Comparison of ENCODE assay signal across 2 cellular contexts in the genomic region with DNA sequence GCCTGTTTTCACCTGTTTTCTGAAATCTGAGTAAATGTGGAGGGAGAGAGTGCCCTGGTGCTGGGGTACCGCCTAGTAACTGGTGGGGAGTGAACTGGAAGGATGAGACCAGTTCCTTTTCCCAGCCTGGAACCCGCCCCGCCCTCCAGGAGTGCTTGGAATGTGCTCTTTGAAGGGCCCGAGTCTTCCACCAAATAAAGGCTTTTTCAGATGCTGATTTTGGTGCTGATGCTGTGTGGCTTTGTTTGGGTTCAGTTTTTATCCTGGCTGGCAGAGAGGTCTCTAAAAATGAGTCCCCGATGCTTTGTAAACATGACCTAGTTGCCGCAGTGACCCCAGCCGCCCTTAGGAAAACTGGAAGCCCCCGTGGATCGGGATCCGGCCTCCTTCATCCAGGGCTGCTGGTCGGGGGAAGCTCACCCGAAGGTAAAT.
TF ChIP-seq lines count a peak whose summit lies in the region.

No MANE protein-coding gene starts in this region.

TF ChIP-seq in SK-N-SH, 30 proteins besides CTCF, POLR2A, EP300 and RAD21:
- TF ChIP-seq TAF1 (IDR thresholded peaks at IDR 0.05; ENCODE audit: borderline replicate concordance, low read depth, low read length): no peak
- TF ChIP-seq ZBTB33 (IDR thresholded peaks at IDR 0.05; ENCODE audit: borderline replicate concordance, low read depth): no peak
- no peak for TF ChIP-seq POLR2AphosphoS5 (IDR thresholded peaks at IDR 0.05; ENCODE audit: low read depth, low read length)
- TF ChIP-seq NFIC (IDR thresholded peaks at IDR 0.05; ENCODE audit: borderline replicate concordance): no peak
- no peak for TF ChIP-seq IRF3 (IDR thresholded peaks at IDR 0.05; ENCODE audit: low read depth, low read length)
- TF ChIP-seq FOSL2 (IDR thresholded peaks at IDR 0.05; ENCODE audit: borderline replicate concordance, low read depth): no peak
- no peak for TF ChIP-seq SMC3 (IDR thresholded peaks at IDR 0.05; ENCODE audit: low read depth, low read length)
- TF ChIP-seq JUND (IDR thresholded peaks at IDR 0.05): no peak
TF ChIP-seq in SK-N-SH: peak in this region for 0.

TF ChIP-seq in SK-N-SH treated with all-trans-retinoic acid at 6 μM for 48 hours, 23 proteins besides CTCF, POLR2A, EP300 and RAD21:
- TF ChIP-seq PATZ1 (CRISPR knock-in tag; IDR thresholded peaks at IDR 0.05; ENCODE audit: borderline replicate concordance) (no peak), ESRRG (CRISPR knock-in tag; IDR thresholded peaks at IDR 0.05) (no peak), TCF4 (CRISPR knock-in tag; IDR thresholded peaks at IDR 0.05; ENCODE audit: borderline replicate concordance) (no peak), SNAI2 (CRISPR knock-in tag; IDR thresholded peaks at IDR 0.05) (no peak), ARNTL (CRISPR knock-in tag; IDR thresholded peaks at IDR 0.05; ENCODE audit: borderline replicate concordance, low read depth) (no peak), ZNF70 (CRISPR knock-in tag; IDR thresholded peaks at IDR 0.05) (no peak), ZFP30 (CRISPR knock-in tag; IDR thresholded peaks at IDR 0.05) (no peak), CSDC2 (CRISPR knock-in tag; IDR thresholded peaks at IDR 0.05) (no peak), ZFP3 (CRISPR knock-in tag; IDR thresholded peaks at IDR 0.05) (no peak), ZC3H10 (CRISPR knock-in tag; IDR thresholded peaks at IDR 0.05) (no peak), GLIS3 (CRISPR knock-in tag; IDR thresholded peaks at IDR 0.05) (no peak)
- TF ChIP-seq, protein P1, sequence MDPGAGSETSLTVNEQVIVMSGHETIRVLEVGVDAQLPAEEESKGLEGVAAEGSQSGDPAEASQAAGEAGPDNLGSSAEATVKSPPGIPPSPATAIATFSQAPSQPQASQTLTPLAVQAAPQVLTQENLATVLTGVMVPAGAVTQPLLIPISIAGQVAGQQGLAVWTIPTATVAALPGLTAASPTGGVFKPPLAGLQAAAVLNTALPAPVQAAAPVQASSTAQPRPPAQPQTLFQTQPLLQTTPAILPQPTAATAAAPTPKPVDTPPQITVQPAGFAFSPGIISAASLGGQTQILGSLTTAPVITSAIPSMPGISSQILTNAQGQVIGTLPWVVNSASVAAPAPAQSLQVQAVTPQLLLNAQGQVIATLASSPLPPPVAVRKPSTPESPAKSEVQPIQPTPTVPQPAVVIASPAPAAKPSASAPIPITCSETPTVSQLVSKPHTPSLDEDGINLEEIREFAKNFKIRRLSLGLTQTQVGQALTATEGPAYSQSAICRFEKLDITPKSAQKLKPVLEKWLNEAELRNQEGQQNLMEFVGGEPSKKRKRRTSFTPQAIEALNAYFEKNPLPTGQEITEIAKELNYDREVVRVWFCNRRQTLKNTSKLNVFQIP (CRISPR knock-in tag; IDR thresholded peaks at IDR 0.05; ENCODE audit: borderline replicate concordance, low read depth): no peak
TF ChIP-seq in SK-N-SH treated with all-trans-retinoic acid at 6 μM for 48 hours: peak in this region for 0.
